18 cellular contexts compared by ENCODE assay signal in genomic region chr5:57128325-57128724, GRCh38.
"Had no signal": no experiment of that assay in that cellular context is flagged by ENCODE, and none has a peak within 500 bp of the region (broad histone marks: within the 10 kb centered on the region; RNA-seq: fewer than 3 reads in every experiment).

No MANE protein-coding gene starts in this region.

- H3K4me3 Mint-ChIP-seq: activated CD4-positive, alpha-beta memory T cell treated with anti-CD3 and anti-CD28 coated beads for 36 hours; activated CD8-positive, alpha-beta memory T cell treated with anti-CD3 and anti-CD28 coated beads, Interleukin-2, amount 10 ng/mL, durations not matched to agents 7 days and 5 days; activated naive CD8-positive, alpha-beta T cell; effector memory CD8-positive, alpha-beta T cell; nephron progenitor cell; stimulated activated effector memory CD8-positive, alpha-beta T cell treated with anti-CD3 and anti-CD28 coated beads, Interleukin-12 subunit alpha, Interleukin-12 subunit beta, amount 100 ng/mL, for 72 hours had no signal

- H3K9me3 ChIP-seq: right atrium auricular region, testis, upper lobe of right lung had no signal

- ATAC-seq: activated CD8-positive, alpha-beta memory T cell treated with anti-CD3 and anti-CD28 coated beads, Interleukin-2, amount 10 ng/mL, durations not matched to agents 7 days and 5 days; effector memory CD8-positive, alpha-beta T cell; stimulated activated effector memory CD8-positive, alpha-beta T cell treated with anti-CD3 and anti-CD28 coated beads, Interleukin-12 subunit alpha, Interleukin-12 subunit beta, amount 100 ng/mL, for 72 hours; upper lobe of right lung had no signal

- H3K27ac Mint-ChIP-seq: activated CD4-positive, alpha-beta memory T cell treated with anti-CD3 and anti-CD28 coated beads for 36 hours; activated CD8-positive, alpha-beta memory T cell treated with anti-CD3 and anti-CD28 coated beads, Interleukin-2, amount 10 ng/mL, durations not matched to agents 7 days and 5 days; activated naive CD8-positive, alpha-beta T cell; effector memory CD8-positive, alpha-beta T cell; nephron progenitor cell; stimulated activated effector memory CD8-positive, alpha-beta T cell treated with anti-CD3 and anti-CD28 coated beads, Interleukin-12 subunit alpha, Interleukin-12 subunit beta, amount 100 ng/mL, for 72 hours had no signal

- H3K4me1 Mint-ChIP-seq: activated CD8-positive, alpha-beta memory T cell treated with anti-CD3 and anti-CD28 coated beads, Interleukin-2, amount 10 ng/mL, durations not matched to agents 7 days and 5 days; nephron progenitor cell; stimulated activated effector memory CD8-positive, alpha-beta T cell treated with anti-CD3 and anti-CD28 coated beads, Interleukin-12 subunit alpha, Interleukin-12 subunit beta, amount 100 ng/mL, for 72 hours had no signal

- H3K4me3 ChIP-seq: left ventricle myocardium inferior, right atrium auricular region, testis, upper lobe of right lung had no signal

- DNase-seq: activated CD4-positive, alpha-beta memory T cell treated with anti-CD3 and anti-CD28 coated beads for 36 hours; activated CD8-positive, alpha-beta memory T cell treated with anti-CD3 and anti-CD28 coated beads, Interleukin-2, amount 10 ng/mL, durations not matched to agents 7 days and 5 days; effector memory CD8-positive, alpha-beta T cell; foreskin melanocyte; glutamatergic neuron; hypothalamus; kidney; left ventricle myocardium inferior; nephron progenitor cell; occipital lobe; stimulated activated CD4-positive, alpha-beta T cell treated with anti-CD3 and anti-CD28 coated beads, Interleukin-2, amount 100 ng/mL, for 48 hours; testis; upper lobe of right lung; WERI-Rb-1 had no signal

- H3K36me3 ChIP-seq: left ventricle myocardium inferior, right atrium auricular region, upper lobe of right lung, WERI-Rb-1 had no signal

- H3K4me1 ChIP-seq: left ventricle myocardium inferior, right atrium auricular region, testis, upper lobe of right lung had no signal

- H3K36me3 Mint-ChIP-seq: activated CD4-positive, alpha-beta memory T cell treated with anti-CD3 and anti-CD28 coated beads for 36 hours; activated CD8-positive, alpha-beta memory T cell treated with anti-CD3 and anti-CD28 coated beads, Interleukin-2, amount 10 ng/mL, durations not matched to agents 7 days and 5 days; activated naive CD8-positive, alpha-beta T cell; stimulated activated effector memory CD8-positive, alpha-beta T cell treated with anti-CD3 and anti-CD28 coated beads, Interleukin-12 subunit alpha, Interleukin-12 subunit beta, amount 100 ng/mL, for 72 hours had no signal

- H3K27ac ChIP-seq: epithelial cell of prostate, left ventricle myocardium inferior, right atrium auricular region, testis, upper lobe of right lung, WERI-Rb-1 had no signal

- H3K27me3 Mint-ChIP-seq: activated CD4-positive, alpha-beta memory T cell treated with anti-CD3 and anti-CD28 coated beads for 36 hours; activated CD8-positive, alpha-beta memory T cell treated with anti-CD3 and anti-CD28 coated beads, Interleukin-2, amount 10 ng/mL, durations not matched to agents 7 days and 5 days; activated naive CD8-positive, alpha-beta T cell had no signal

- H3K9me3 Mint-ChIP-seq: effector memory CD8-positive, alpha-beta T cell; stimulated activated effector memory CD8-positive, alpha-beta T cell treated with anti-CD3 and anti-CD28 coated beads, Interleukin-12 subunit alpha, Interleukin-12 subunit beta, amount 100 ng/mL, for 72 hours had no signal

- H3K27me3 ChIP-seq: right atrium auricular region, testis, upper lobe of right lung had no signal
